10 cellular contexts compared by ENCODE assay signal in genomic region chr6:5695260-5696245, GRCh38.
DNase-seq lines count a peak whose midpoint lies in the region; ATAC-seq, FAIRE-seq and TF ChIP-seq lines count a peak whose summit lies in the region.
"Had no signal": no experiment of that assay in that cellular context is flagged by ENCODE, and none has a peak within 500 bp of the region (broad histone marks: within the 10 kb centered on the region; RNA-seq: fewer than 3 reads in every experiment).

No MANE protein-coding gene starts in this region.

- no peak for DNase-seq in GM12892 (ENCODE audit: insufficient read length)
- DNase-seq in SJSA1 (ENCODE audit: low read depth in 1 of 2, low spot score in 2 of 2) = peak; percentile 69 to 75
- peak; percentile 59 to 92 for DNase-seq in fibroblast of lung (ENCODE audit: low read depth in 2 of 2)
- DNase-seq in skeletal muscle cell (ENCODE audit: low read depth) = peak; percentile 64
- DNase-seq in GDM1 (lab: John Stamatoyannopoulos, UW) = no peak
- DNase-seq in HuH-7.5 (ENCODE audit: low spot score) = no peak
- no peak for DNase-seq in stimulated activated CD4-positive, alpha-beta T cell treated with anti-CD3 and anti-CD28 coated beads, Interleukin-2, amount 100 ng/mL, for 24 hours
- DNase-seq: NCI-H1105 treated with DMSO at 0.1 percent for 48 hours, WERI-Rb-1 had no signal

- H3K9me3 ChIP-seq in SJSA1 (replicated peaks) = no peaks in the 10 kb centered on the region
- H3K9me3 ChIP-seq in fibroblast of lung (ENCODE audit: control insufficient read depth, insufficient read depth, low read depth, low read length) = no peaks in the 10 kb centered on the region

- no peak overlapping the region for H3K9ac ChIP-seq in fibroblast of lung (ENCODE audit: insufficient read depth, low read length)

- H3K4me2 ChIP-seq in fibroblast of lung (ENCODE audit: extremely low read depth, insufficient read depth, low read length) = peak overlapping the region; percentile 40

- ATAC-seq in GM21390 (IDR thresholded peaks at IDR 0.05; ENCODE audit: unreplicated experiment) = no peak

- H3K27me3 ChIP-seq in SJSA1 (replicated peaks) = no peaks in the 10 kb centered on the region
- H3K27me3 ChIP-seq in fibroblast of lung (ENCODE audit: control insufficient read depth, insufficient read depth, low read length) = no peaks in the 10 kb centered on the region

- H3K27ac ChIP-seq in SJSA1 (peak overlapping the region; percentile 76), fibroblast of lung (ENCODE audit: insufficient read depth, low read length) (peak overlapping the region; percentile 29)
- H3K27ac ChIP-seq: WERI-Rb-1 had no signal

- H3K36me3 ChIP-seq in SJSA1 (no peaks in the 10 kb centered on the region), fibroblast of lung (ENCODE audit: control insufficient read depth, insufficient read depth, low read length) (no peaks in the 10 kb centered on the region)
- H3K36me3 ChIP-seq: WERI-Rb-1 had no signal

- H3K4me3 ChIP-seq in SJSA1 (no peak overlapping the region), fibroblast of lung (replicated peaks in 1 of 4; ENCODE audit: control extremely low read depth in 1 of 4, insufficient read depth in 1 of 4, low read depth in 3 of 4, low read length in 4 of 4) (no peak overlapping the region), skeletal muscle cell (ENCODE audit: low read depth, low read length) (no peak overlapping the region)

- H2AFZ ChIP-seq in fibroblast of lung (ENCODE audit: low read length) = no peak overlapping the region

- H4K20me1 ChIP-seq in fibroblast of lung (ENCODE audit: control insufficient read depth, extremely low read depth, insufficient read depth, low read length) = no peaks in the 10 kb centered on the region

- H3K79me2 ChIP-seq in fibroblast of lung (ENCODE audit: control insufficient read depth, insufficient read depth, low read length) = no peaks in the 10 kb centered on the region

- H3K4me1 ChIP-seq in SJSA1 (replicated peaks) (peaks cover 12% of the 10 kb centered on the region), fibroblast of lung (ENCODE audit: control insufficient read depth, extremely low read depth, insufficient read depth, low read length) (no peaks in the 10 kb centered on the region)

- no peak for TF ChIP-seq CTCF in fibroblast of lung (conservative IDR thresholded peaks at IDR 0.05 in 1 of 2, IDR thresholded peaks at IDR 0.05 in 1 of 2; ENCODE audit: low read depth in 1 of 2, low read length in 2 of 2)

- no peak for TF ChIP-seq POLR2A in GM12892 (IDR thresholded peaks at IDR 0.05; ENCODE audit: low read depth, low read length)

- FAIRE-seq in GM12892 (lab: Jason Lieb, UNC) = peak; percentile 36

Comparison
In these comparisons a context has a peak if more than half of its experiments do, and no peak if none do; other contexts are left out.
1. DNase-seq: peak in SJSA1 (2 of 2), fibroblast of lung (2 of 2) and skeletal muscle cell (single experiment); none in GM12892 (single experiment), GDM1 (single experiment), HuH-7.5 (single experiment) and stimulated activated CD4-positive, alpha-beta T cell treated with anti-CD3 and anti-CD28 coated beads, Interleukin-2, amount 100 ng/mL, for 24 hours (0 of 2).